In the genomic region with DNA sequence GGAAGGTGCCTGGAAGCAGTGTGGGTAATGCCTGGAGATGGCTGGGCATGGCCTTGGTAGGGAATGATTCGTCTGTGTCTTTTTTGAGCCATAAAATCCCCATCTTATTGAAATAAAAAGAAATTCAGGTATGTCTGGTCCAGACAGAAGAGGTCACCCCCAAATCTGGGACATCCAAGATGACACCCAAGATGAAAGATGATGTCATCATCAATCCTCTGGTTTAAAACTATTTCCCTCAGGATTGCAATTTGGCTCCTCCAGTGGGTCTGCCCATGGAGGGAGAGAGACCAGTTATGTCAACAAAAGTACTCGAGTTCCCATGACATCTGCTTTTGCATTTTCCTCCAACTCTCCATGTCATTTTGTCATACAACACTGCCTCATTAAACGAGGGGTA, we compare ENCODE assay signal across 22 cellular contexts. TPM values are rescaled to one million over a fixed set of nuclear protein-coding genes. Genes with fewer than 3 reads are reported as not detected.
DNase-seq lines count a peak whose midpoint lies in the region; ATAC-seq, FAIRE-seq and TF ChIP-seq lines count a peak whose summit lies in the region.
"Had no signal": no experiment of that assay in that cellular context is flagged by ENCODE, and none has a peak within 500 bp of the region (broad histone marks: within the 10 kb centered on the region; RNA-seq: fewer than 3 reads in every experiment).

No MANE protein-coding gene starts in this region.

- POLR2A ChIA-PET in CD4-positive, alpha-beta memory T cell (lab: Charles Lee; ENCODE audit: partially characterized antibody): interaction anchor here (0.7 to 2.1 kb wide), 13 partner anchors 8 to 199 kb away, joined by 3 to 20 read pairs (median 3); a partner anchor contains a TSS
- POLR2A ChIA-PET in HEK293 (lab: Yijun Ruan, JAX) (no interaction called here), T-cell (lab: Charles Lee) (no interaction called here)

- H3K27ac Mint-ChIP-seq in CD4-positive, alpha-beta memory T cell: peak overlapping the region; percentile 14 to 86 (median 68)
- peak overlapping the region; percentile 36 to 37 for H3K27ac Mint-ChIP-seq in T-cell
- peak overlapping the region; percentile 53 for H3K27ac Mint-ChIP-seq in memory B cell
- H3K27ac Mint-ChIP-seq: HFFc6 had no signal

- H3K27me3 ChIP-seq in CD4-positive, alpha-beta memory T cell (ENCODE audit: insufficient read depth, low read length): no peaks in the 10 kb centered on the region

- H3K9me3 Mint-ChIP-seq in CD4-positive, alpha-beta memory T cell: peaks cover 0 to 7% (median 4%) of the 10 kb centered on the region in 8 donors
- H3K9me3 Mint-ChIP-seq in T-cell (peaks cover 2 to 5% (median 5%) of the 10 kb centered on the region in 3 donors), memory B cell (peaks cover 6% of the 10 kb centered on the region)
- H3K9me3 Mint-ChIP-seq: HFFc6 had no signal

- intact Hi-C loops in CD4-positive, alpha-beta memory T cell (cut with micrococcal nuclease): loop anchor here (1.0 to 5.0 kb wide), 4 partner anchors 12 to 198 kb away; a partner anchor contains a TSS

- no peak for DNase-seq in CD4-positive, alpha-beta memory T cell
- peak in 1 of 34 experiments; percentile 12 for DNase-seq in T-cell
- no peak for DNase-seq in memory B cell (ENCODE audit: low spot score in 2 of 2)
- no peak for DNase-seq in GM12891 (ENCODE audit: insufficient read length, low spot score)
- no peak for DNase-seq in frontal cortex (ENCODE audit: low spot score in 2 of 2)
- no peak for DNase-seq in cerebellar nuclear complex (lab: John Stamatoyannopoulos, UW)
- DNase-seq: ACHN; EL; HFFc6; Kasumi-1; NCI-H1092 treated with DMSO at 0.1 percent for 48 hours; NK-92 treated with Interleukin-12 subunit alpha and Interleukin-12 subunit beta, amount 100 ng/mL, for 24 hours; OCI-M1; SHP77 had no signal

- peak overlapping the region; percentile 4 to 73 (median 56) for H3K4me3 Mint-ChIP-seq in CD4-positive, alpha-beta memory T cell
- H3K4me3 Mint-ChIP-seq in T-cell (peak overlapping the region in 1 of 3 donors; percentile 68), memory B cell (no peak overlapping the region)
- H3K4me3 Mint-ChIP-seq: HFFc6 had no signal

- peaks cover 37 to 62% (median 45%) of the 10 kb centered on the region in 4 donors for H3K4me1 Mint-ChIP-seq in CD4-positive, alpha-beta memory T cell
- H3K4me1 Mint-ChIP-seq in T-cell (peaks cover 58 to 68% (median 61%) of the 10 kb centered on the region in 3 donors), memory B cell (peaks cover 15% of the 10 kb centered on the region)

- TF ChIP-seq POLR2A in GM12891 (IDR thresholded peaks at IDR 0.05; ENCODE audit: low read depth, low read length): no peak

- no peak for ATAC-seq in T-cell (replicated peaks in 1 of 4)
- no peak for ATAC-seq in memory B cell (ENCODE audit: low read depth)

- H3K36me3 ChIP-seq in CD4-positive, alpha-beta memory T cell (ENCODE audit: insufficient read depth, low read length): no peaks in the 10 kb centered on the region
- H3K36me3 ChIP-seq in HEK293 (ENCODE audit: control insufficient read depth in 2 of 2, insufficient read depth in 1 of 2, low read length in 2 of 2): no peaks in the 10 kb centered on the region

- peaks cover 10 to 12% of the 10 kb centered on the region in 2 donors for H3K27me3 Mint-ChIP-seq in CD4-positive, alpha-beta memory T cell
- H3K27me3 Mint-ChIP-seq in T-cell (peaks cover 3 to 7% of the 10 kb centered on the region in 2 donors), memory B cell (peaks cover 9% of the 10 kb centered on the region)

- no peak overlapping the region for H3K4me3 ChIP-seq in CD4-positive, alpha-beta memory T cell (ENCODE audit: low read length in 2 of 2)
- no peak overlapping the region for H3K4me3 ChIP-seq in HEK293 (ENCODE audit: low read depth, low read length)
- H3K4me3 ChIP-seq: SK-N-MC had no signal

- FAIRE-seq in GM12891 (lab: Jason Lieb, UNC) (no peak), frontal cortex (lab: Jason Lieb, UNC) (no peak)
- FAIRE-seq: GM12892, H54 had no signal

- TF ChIP-seq CTCF in HEK293 (tag by site-specific recombination; IDR thresholded peaks at IDR 0.05): no peak

- H3K4me1 ChIP-seq in CD4-positive, alpha-beta memory T cell (ENCODE audit: insufficient read depth, low read length): peaks cover 48% of the 10 kb centered on the region
- H3K4me1 ChIP-seq in HEK293 (ENCODE audit: control insufficient read depth, insufficient read depth, low read length): no peaks in the 10 kb centered on the region

- no peaks in the 10 kb centered on the region for H3K9me3 ChIP-seq in CD4-positive, alpha-beta memory T cell (ENCODE audit: control insufficient read depth in 1 of 2, low read length in 2 of 2)
- H3K9me3 ChIP-seq in HEK293 (ENCODE audit: control insufficient read depth, insufficient read depth, low read depth, low read length): no peaks in the 10 kb centered on the region

- CTCF ChIA-PET in CD4-positive, alpha-beta memory T cell (lab: Charles Lee; ENCODE audit: partially characterized antibody): no interaction called here
- CTCF ChIA-PET in HEK293 (lab: Yijun Ruan, JAX) (no interaction called here), T-cell (lab: Charles Lee) (no interaction called here)

- no peaks in the 10 kb centered on the region for H3K36me3 Mint-ChIP-seq in CD4-positive, alpha-beta memory T cell
- H3K36me3 Mint-ChIP-seq in T-cell (no peaks in the 10 kb centered on the region), memory B cell (peaks cover 5% of the 10 kb centered on the region)

- no peak overlapping the region for H3K27ac ChIP-seq in CD4-positive, alpha-beta memory T cell (ENCODE audit: low read depth, low read length)
- H3K27ac ChIP-seq in HEK293 (ENCODE audit: extremely low read depth, low read depth, low read length): no peak overlapping the region
- H3K27ac ChIP-seq: C4-2B, SK-N-MC had no signal

TF ChIP-seq in HEK293, 187 proteins besides CTCF, POLR2A, EP300 and RAD21:
- TF ChIP-seq ZSCAN30 (tag by site-specific recombination; IDR thresholded peaks at IDR 0.05): no peak
- TF ChIP-seq, protein P1, sequence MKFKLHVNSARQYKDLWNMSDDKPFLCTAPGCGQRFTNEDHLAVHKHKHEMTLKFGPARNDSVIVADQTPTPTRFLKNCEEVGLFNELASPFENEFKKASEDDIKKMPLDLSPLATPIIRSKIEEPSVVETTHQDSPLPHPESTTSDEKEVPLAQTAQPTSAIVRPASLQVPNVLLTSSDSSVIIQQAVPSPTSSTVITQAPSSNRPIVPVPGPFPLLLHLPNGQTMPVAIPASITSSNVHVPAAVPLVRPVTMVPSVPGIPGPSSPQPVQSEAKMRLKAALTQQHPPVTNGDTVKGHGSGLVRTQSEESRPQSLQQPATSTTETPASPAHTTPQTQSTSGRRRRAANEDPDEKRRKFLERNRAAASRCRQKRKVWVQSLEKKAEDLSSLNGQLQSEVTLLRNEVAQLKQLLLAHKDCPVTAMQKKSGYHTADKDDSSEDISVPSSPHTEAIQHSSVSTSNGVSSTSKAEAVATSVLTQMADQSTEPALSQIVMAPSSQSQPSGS (tag by site-specific recombination; IDR thresholded peaks at IDR 0.05; ENCODE audit: low read depth): peak; percentile 30; the same call in 1 of the 2 replicates

TF ChIP-seq in GM12891, 5 proteins besides CTCF, POLR2A, EP300 and RAD21:
- TF ChIP-seq SPI1 (IDR thresholded peaks at IDR 0.05; ENCODE audit: low read depth, low read length): no peak
- no peak for TF ChIP-seq POLR2AphosphoS5 (IDR thresholded peaks at IDR 0.05; ENCODE audit: low read depth, low read length)
- no peak for TF ChIP-seq PAX5 (IDR thresholded peaks at IDR 0.05; ENCODE audit: insufficient read depth, low read length, severe bottlenecking)
- TF ChIP-seq POU2F2 (IDR thresholded peaks at IDR 0.05; ENCODE audit: low read depth, low read length): no peak
- TF ChIP-seq TAF1 (IDR thresholded peaks at IDR 0.05; ENCODE audit: low read depth, low read length): no peak

RNA-seq across cellular contexts. Expression of a gene that starts 16.7 kb away (rescaled TPM):
- total RNA-seq in CD4-positive, alpha-beta memory T cell: 1 to 10 TPM; 4.0 to 4.5 TPM
- 1 to 10 TPM; 3.9 to 4.4 TPM for polyA plus RNA-seq in CD4-positive, alpha-beta memory T cell
- total RNA-seq in T-cell (10 to 100 TPM in 1 of 5 donors, 1 to 10 TPM in 4; 2.1 to 10.0 (median 4.2) TPM), frontal cortex (0.41 TPM)
- 1.7 TPM for polyA plus RNA-seq in GM12891 (2012; ENCODE audit: low read depth, missing spikeins)
- total RNA-seq: HFFc6, HT-29, NCI-H460, RPMI7951 had no signal

RNA-seq across cellular contexts. Expression of a gene that starts 27.7 kb away (rescaled TPM):
- 10 to 100 TPM in 1 of 2 experiments, 1 to 10 TPM in 1; 7.1 to 10.0 TPM for total RNA-seq in CD4-positive, alpha-beta memory T cell
- polyA plus RNA-seq in CD4-positive, alpha-beta memory T cell: 10 to 100 TPM in 1 of 2 donors, 1 to 10 TPM in 1; 6.9 to 11.7 TPM
- 10 to 100 TPM in 3 of 5 donors, 1 to 10 TPM in 2; 8.5 to 12.0 (median 11.1) TPM for total RNA-seq in T-cell
- polyA plus RNA-seq in GM12891 (2012; ENCODE audit: low read depth, missing spikeins): 23.4 TPM
- 24.5 TPM for total RNA-seq in frontal cortex
